Comparison of ENCODE assay signal across 1 cellular context in genomic region chr15:83011271-83012037, GRCh38.
A peak's percentile ranks its signal among the peaks of the same experiment; 100 is the strongest.
TF ChIP-seq lines count a peak whose summit lies in the region.

Gene C15orf40 (minus strand): TSS chr15:83011639. CDS start chr15:83011607, 32 bp downstream.

TF ChIP-seq in HepG2, 621 proteins besides CTCF, POLR2A, EP300 and RAD21 (continued from another document and continues in another):
- TF ChIP-seq CEBPZ (IDR thresholded peaks at IDR 0.05; ENCODE audit: low read length) (no peak), ZNF576 (CRISPR knock-in tag; IDR thresholded peaks at IDR 0.05) (peak; percentile 77; the same call in 1 of the 2 replicates), ZNF530 (CRISPR knock-in tag; IDR thresholded peaks at IDR 0.05; ENCODE audit: low read depth) (no peak), NCOA1 (CRISPR knock-in tag; IDR thresholded peaks at IDR 0.05) (peak; percentile 62; the same call in 1 of the 2 replicates), ZNF318 (CRISPR knock-in tag; IDR thresholded peaks at IDR 0.05) (no peak; the same call in 1 of the 2 replicates), ZNF776 (CRISPR knock-in tag; IDR thresholded peaks at IDR 0.05) (peak; percentile 51; the same call in 1 of the 2 replicates), CBX5 (CRISPR knock-in tag; IDR thresholded peaks at IDR 0.05; ENCODE audit: borderline replicate concordance) (peak; percentile 77; the same call in 1 of the 2 replicates), BRD4 (CRISPR knock-in tag; IDR thresholded peaks at IDR 0.05) (peak; percentile 92), KLF15 (CRISPR knock-in tag; IDR thresholded peaks at IDR 0.05; ENCODE audit: borderline replicate concordance) (peak; percentile 49; the same call in 1 of the 2 replicates), ZNF232 (CRISPR knock-in tag; IDR thresholded peaks at IDR 0.05; ENCODE audit: borderline replicate concordance) (peak; percentile 90), ZNF792 (CRISPR knock-in tag; IDR thresholded peaks at IDR 0.05) (no peak), ZFP62 (CRISPR knock-in tag; IDR thresholded peaks at IDR 0.05) (no peak), JUNB (CRISPR knock-in tag; IDR thresholded peaks at IDR 0.05; ENCODE audit: borderline replicate concordance) (no peak), NPAS2 (CRISPR knock-in tag; IDR thresholded peaks at IDR 0.05; ENCODE audit: borderline replicate concordance) (no peak), MAZ (IDR thresholded peaks at IDR 0.05; ENCODE audit: borderline replicate concordance, low read depth, low read length) (0 out of 2 replicates have a peak, but pooled peaks have one; percentile 42), MAZ (CRISPR knock-in tag; IDR thresholded peaks at IDR 0.05; ENCODE audit: low read depth) (peak; percentile 93), RCOR2 (CRISPR knock-in tag; IDR thresholded peaks at IDR 0.05) (no peak), ZNF276 (CRISPR knock-in tag; IDR thresholded peaks at IDR 0.05; ENCODE audit: low read depth) (no peak), ZNF414 (CRISPR knock-in tag; IDR thresholded peaks at IDR 0.05) (peak; percentile 91), RBM22 (optimal IDR thresholded peaks at IDR 0.05; ENCODE audit: low read length) (no peak), PATZ1 (CRISPR knock-in tag; IDR thresholded peaks at IDR 0.05) (peak; percentile 2; the same call in 1 of the 2 replicates), ZBED4 (CRISPR knock-in tag; IDR thresholded peaks at IDR 0.05; ENCODE audit: borderline replicate concordance) (peak; percentile 62), XBP1 (CRISPR knock-in tag; IDR thresholded peaks at IDR 0.05) (no peak), ZFP36L1 (CRISPR knock-in tag; IDR thresholded peaks at IDR 0.05) (0 out of 2 replicates have a peak, but pooled peaks have one; percentile 31), ZNF235 (CRISPR knock-in tag; IDR thresholded peaks at IDR 0.05; ENCODE audit: borderline replicate concordance) (peak; percentile 78; the same call in 1 of the 2 replicates)
- TF ChIP-seq, protein P1, sequence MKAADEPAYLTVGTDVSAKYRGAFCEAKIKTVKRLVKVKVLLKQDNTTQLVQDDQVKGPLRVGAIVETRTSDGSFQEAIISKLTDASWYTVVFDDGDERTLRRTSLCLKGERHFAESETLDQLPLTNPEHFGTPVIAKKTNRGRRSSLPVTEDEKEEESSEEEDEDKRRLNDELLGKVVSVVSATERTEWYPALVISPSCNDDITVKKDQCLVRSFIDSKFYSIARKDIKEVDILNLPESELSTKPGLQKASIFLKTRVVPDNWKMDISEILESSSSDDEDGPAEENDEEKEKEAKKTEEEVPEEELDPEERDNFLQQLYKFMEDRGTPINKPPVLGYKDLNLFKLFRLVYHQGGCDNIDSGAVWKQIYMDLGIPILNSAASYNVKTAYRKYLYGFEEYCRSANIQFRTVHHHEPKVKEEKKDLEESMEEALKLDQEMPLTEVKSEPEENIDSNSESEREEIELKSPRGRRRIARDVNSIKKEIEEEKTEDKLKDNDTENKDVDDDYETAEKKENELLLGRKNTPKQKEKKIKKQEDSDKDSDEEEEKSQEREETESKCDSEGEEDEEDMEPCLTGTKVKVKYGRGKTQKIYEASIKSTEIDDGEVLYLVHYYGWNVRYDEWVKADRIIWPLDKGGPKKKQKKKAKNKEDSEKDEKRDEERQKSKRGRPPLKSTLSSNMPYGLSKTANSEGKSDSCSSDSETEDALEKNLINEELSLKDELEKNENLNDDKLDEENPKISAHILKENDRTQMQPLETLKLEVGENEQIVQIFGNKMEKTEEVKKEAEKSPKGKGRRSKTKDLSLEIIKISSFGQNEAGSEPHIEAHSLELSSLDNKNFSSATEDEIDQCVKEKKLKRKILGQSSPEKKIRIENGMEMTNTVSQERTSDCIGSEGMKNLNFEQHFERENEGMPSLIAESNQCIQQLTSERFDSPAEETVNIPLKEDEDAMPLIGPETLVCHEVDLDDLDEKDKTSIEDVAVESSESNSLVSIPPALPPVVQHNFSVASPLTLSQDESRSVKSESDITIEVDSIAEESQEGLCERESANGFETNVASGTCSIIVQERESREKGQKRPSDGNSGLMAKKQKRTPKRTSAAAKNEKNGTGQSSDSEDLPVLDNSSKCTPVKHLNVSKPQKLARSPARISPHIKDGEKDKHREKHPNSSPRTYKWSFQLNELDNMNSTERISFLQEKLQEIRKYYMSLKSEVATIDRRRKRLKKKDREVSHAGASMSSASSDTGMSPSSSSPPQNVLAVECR (CRISPR knock-in tag; IDR thresholded peaks at IDR 0.05; ENCODE audit: borderline replicate concordance), result peak; percentile 88
